1 cellular context compared by ENCODE assay signal in the genomic region with DNA sequence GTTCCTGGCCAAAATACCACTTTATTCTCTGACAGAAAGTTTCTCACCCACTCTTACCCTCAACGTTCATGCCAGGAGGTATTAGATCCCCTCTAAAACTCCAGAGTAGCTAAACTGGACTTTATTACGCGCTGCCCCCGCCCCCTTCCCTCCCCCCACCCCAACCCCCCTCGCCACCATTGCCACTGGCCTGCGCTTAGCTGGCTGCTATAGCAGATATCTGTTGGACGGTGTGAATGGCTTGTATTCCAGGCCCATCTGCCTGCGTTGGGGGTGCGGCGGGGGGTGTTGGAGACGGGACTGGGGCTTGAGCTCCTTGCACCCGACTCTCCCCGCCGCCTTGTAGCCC.
TF ChIP-seq lines count a peak whose summit lies in the region.

No MANE protein-coding gene starts in this region.

TF ChIP-seq in SK-N-SH, 30 proteins besides CTCF, POLR2A, EP300 and RAD21 (continued from another document):
- TF ChIP-seq, protein P1, sequence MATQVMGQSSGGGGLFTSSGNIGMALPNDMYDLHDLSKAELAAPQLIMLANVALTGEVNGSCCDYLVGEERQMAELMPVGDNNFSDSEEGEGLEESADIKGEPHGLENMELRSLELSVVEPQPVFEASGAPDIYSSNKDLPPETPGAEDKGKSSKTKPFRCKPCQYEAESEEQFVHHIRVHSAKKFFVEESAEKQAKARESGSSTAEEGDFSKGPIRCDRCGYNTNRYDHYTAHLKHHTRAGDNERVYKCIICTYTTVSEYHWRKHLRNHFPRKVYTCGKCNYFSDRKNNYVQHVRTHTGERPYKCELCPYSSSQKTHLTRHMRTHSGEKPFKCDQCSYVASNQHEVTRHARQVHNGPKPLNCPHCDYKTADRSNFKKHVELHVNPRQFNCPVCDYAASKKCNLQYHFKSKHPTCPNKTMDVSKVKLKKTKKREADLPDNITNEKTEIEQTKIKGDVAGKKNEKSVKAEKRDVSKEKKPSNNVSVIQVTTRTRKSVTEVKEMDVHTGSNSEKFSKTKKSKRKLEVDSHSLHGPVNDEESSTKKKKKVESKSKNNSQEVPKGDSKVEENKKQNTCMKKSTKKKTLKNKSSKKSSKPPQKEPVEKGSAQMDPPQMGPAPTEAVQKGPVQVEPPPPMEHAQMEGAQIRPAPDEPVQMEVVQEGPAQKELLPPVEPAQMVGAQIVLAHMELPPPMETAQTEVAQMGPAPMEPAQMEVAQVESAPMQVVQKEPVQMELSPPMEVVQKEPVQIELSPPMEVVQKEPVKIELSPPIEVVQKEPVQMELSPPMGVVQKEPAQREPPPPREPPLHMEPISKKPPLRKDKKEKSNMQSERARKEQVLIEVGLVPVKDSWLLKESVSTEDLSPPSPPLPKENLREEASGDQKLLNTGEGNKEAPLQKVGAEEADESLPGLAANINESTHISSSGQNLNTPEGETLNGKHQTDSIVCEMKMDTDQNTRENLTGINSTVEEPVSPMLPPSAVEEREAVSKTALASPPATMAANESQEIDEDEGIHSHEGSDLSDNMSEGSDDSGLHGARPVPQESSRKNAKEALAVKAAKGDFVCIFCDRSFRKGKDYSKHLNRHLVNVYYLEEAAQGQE (IDR thresholded peaks at IDR 0.05; ENCODE audit: low read depth, low read length), result no peak
- TF ChIP-seq, protein P2, sequence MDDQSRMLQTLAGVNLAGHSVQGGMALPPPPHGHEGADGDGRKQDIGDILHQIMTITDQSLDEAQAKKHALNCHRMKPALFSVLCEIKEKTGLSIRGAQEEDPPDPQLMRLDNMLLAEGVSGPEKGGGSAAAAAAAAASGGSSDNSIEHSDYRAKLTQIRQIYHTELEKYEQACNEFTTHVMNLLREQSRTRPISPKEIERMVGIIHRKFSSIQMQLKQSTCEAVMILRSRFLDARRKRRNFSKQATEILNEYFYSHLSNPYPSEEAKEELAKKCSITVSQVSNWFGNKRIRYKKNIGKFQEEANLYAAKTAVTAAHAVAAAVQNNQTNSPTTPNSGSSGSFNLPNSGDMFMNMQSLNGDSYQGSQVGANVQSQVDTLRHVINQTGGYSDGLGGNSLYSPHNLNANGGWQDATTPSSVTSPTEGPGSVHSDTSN (IDR thresholded peaks at IDR 0.05), result no peak
- TF ChIP-seq ELF1 (IDR thresholded peaks at IDR 0.05), result no peak
- TF ChIP-seq, protein P3, sequence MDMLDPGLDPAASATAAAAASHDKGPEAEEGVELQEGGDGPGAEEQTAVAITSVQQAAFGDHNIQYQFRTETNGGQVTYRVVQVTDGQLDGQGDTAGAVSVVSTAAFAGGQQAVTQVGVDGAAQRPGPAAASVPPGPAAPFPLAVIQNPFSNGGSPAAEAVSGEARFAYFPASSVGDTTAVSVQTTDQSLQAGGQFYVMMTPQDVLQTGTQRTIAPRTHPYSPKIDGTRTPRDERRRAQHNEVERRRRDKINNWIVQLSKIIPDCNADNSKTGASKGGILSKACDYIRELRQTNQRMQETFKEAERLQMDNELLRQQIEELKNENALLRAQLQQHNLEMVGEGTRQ (IDR thresholded peaks at IDR 0.05; ENCODE audit: borderline replicate concordance, low read depth, low read length), result no peak
TF ChIP-seq in SK-N-SH: peak in this region for 0.
